8 cellular contexts compared by ENCODE assay signal in the genomic region with DNA sequence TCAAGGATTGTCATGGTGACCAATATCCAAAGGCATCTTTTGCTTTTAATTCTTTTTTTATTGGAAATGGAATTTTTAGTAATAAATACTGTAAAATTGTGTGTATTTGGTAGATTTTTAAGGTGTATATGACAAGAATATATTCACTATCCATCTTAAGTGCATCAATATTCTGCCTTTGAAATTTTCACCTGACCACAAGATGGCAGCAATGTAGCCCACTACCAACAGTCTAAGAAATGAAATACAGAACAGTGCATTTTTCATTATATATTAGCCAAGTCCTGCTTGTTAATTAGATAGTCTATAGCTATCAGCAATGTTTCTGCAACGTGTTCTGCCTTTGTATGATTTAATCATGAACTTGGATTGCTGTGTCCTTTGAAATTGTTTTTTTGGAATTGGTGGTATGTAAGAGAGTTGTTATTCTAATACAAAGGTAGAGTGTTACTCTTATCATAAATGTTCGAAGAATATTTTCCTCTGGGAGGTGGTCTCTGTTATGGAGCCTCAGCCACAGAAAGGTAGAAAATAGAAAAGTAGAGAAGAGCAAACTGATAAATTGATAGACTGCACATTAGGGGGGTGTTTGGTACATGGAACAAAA. TPM values are rescaled to one million over a fixed set of nuclear protein-coding genes. Genes with fewer than 3 reads are reported as not detected.
DNase-seq lines count a peak whose midpoint lies in the region; ATAC-seq and TF ChIP-seq lines count a peak whose summit lies in the region.

No MANE protein-coding gene starts in this region.

- TF ChIP-seq CTCF in dorsolateral prefrontal cortex (IDR thresholded peaks at IDR 0.05 in 54 of 56, conservative IDR thresholded peaks at IDR 0.05 in 2 of 56; ENCODE audit: low read depth in 1 of 56, partially characterized antibody in 56 of 56) (peak in 55 of 56 donors; percentile 37 to 82 (median 61)), nephron progenitor cell (IDR thresholded peaks at IDR 0.05) (peak; percentile 64)

- H3K27ac ChIP-seq in dorsolateral prefrontal cortex = no peak overlapping the region

- ATAC-seq in GM21367 (IDR thresholded peaks at IDR 0.05; ENCODE audit: unreplicated experiment) = peak; percentile 65

- no peak overlapping the region for H3K4me3 Mint-ChIP-seq in nephron progenitor cell

- H3K27me3 Mint-ChIP-seq in nephron progenitor cell (ENCODE audit: low read depth, poor library complexity) = peaks cover 4% of the 10 kb centered on the region

- no peaks in the 10 kb centered on the region for H3K27me3 ChIP-seq in dorsolateral prefrontal cortex

- H3K36me3 Mint-ChIP-seq in nephron progenitor cell (ENCODE audit: low read depth) = no peaks in the 10 kb centered on the region

- H3K4me1 Mint-ChIP-seq in nephron progenitor cell = no peaks in the 10 kb centered on the region

- no peaks in the 10 kb centered on the region for H3K9me3 Mint-ChIP-seq in nephron progenitor cell

- no peak overlapping the region for H3K27ac Mint-ChIP-seq in nephron progenitor cell

- DNase-seq in NCI-H1105 treated with DMSO at 0.1 percent for 48 hours (lab: John Stamatoyannopoulos, UW) = peak; percentile 13
- no peak for DNase-seq in NCI-H1105 (lab: John Stamatoyannopoulos, UW)
- DNase-seq in NCI-H748 treated with DMSO at 0.1 percent for 48 hours (lab: John Stamatoyannopoulos, UW) = peak; percentile 0
- DNase-seq in dorsolateral prefrontal cortex = no peak
- DNase-seq in nephron progenitor cell = peak; percentile 5
- no peak for DNase-seq in stimulated activated CD4-positive, alpha-beta T cell treated with anti-CD3 and anti-CD28 coated beads, Interleukin-1b, Interleukin-23, amount 100 ng/mL, for 48 hours
- no peak for DNase-seq in cerebellar nuclear complex (lab: John Stamatoyannopoulos, UW)

- intact Hi-C loops in dorsolateral prefrontal cortex (cut with DNase I) = loop anchor here in 1 of 2 donors (10.0 kb wide), 2 partner anchors 90 to 290 kb away; no protein-coding TSS in a partner anchor

- no peak overlapping the region for H3K4me3 ChIP-seq in dorsolateral prefrontal cortex

RNA-seq across cellular contexts. Expression of gene HPGDS, which starts 38.2 kb away (rescaled TPM):
- total RNA-seq in dorsolateral prefrontal cortex = 1 to 10 TPM in 93 of 120 experiments, under 1 TPM in 21, not detected in 6; 0.29 to 6.2 (median 1.9) TPM

Comparison
In these comparisons a context has a peak if more than half of its experiments do, and no peak if none do; other contexts are left out.
1. DNase-seq: peak in NCI-H1105 treated with DMSO at 0.1 percent for 48 hours (single experiment), NCI-H748 treated with DMSO at 0.1 percent for 48 hours (single experiment) and nephron progenitor cell (single experiment); none in NCI-H1105 (single experiment), dorsolateral prefrontal cortex (0 of 10), stimulated activated CD4-positive, alpha-beta T cell treated with anti-CD3 and anti-CD28 coated beads, Interleukin-1b, Interleukin-23, amount 100 ng/mL, for 48 hours (single experiment) and cerebellar nuclear complex (0 of 2).